ENCODE assay signal across 21 cellular contexts in the genomic region with DNA sequence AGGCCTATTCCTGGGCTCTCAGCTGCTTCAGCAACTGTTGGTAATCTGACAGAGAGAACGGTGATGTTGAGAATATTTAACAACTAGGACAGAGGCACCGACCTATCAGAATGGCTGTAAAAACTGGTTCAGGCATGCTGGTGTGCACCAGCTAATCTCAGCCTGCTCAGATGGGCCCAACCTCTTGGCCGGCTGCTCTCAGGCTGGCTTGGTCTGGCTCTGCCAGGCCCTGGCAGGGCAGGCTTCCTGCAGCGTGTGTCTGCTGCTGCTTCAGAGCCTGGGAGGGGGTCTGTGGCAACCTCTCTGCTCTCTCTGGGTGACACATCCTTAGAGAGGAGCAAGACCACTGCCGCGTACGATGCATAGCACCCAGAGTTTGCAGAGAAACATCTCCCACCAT. TPM values are rescaled to one million over a fixed set of nuclear protein-coding genes. Genes with fewer than 3 reads are reported as not detected.
DNase-seq lines count a peak whose midpoint lies in the region; ATAC-seq and TF ChIP-seq lines count a peak whose summit lies in the region.
"Had no signal": no experiment of that assay in that cellular context is flagged by ENCODE, and none has a peak within 500 bp of the region (broad histone marks: within the 10 kb centered on the region; RNA-seq: fewer than 3 reads in every experiment).

No MANE protein-coding gene starts in this region.

- DNase-seq in NCI-H345 treated with DMSO at 0.1 percent for 48 hours (lab: John Stamatoyannopoulos, UW; ENCODE audit: unreplicated experiment) (peak; percentile 61), thoracic aorta (ENCODE audit: low spot score) (no peak), NCI-H1694 (lab: John Stamatoyannopoulos, UW) (no peak), NCI-H1105 treated with DMSO at 0.1 percent for 48 hours (lab: John Stamatoyannopoulos, UW) (no peak), GM03348 (ENCODE audit: low spot score) (no peak)
- no peak for DNase-seq in activated T-cell treated with anti-CD3 and anti-CD28 coated beads, Interleukin-2, amount 50 U/mL, for 48 hours
- DNase-seq: activated naive CD4-positive, alpha-beta T cell treated with anti-CD3 and anti-CD28 coated beads, Interleukin-2, amount 50 U/mL, for 16 hours; activated T-cell treated with anti-CD3 and anti-CD28 coated beads, Interleukin-2, amount 50 U/mL, for 4 hours; CD8-positive, alpha-beta memory T cell; DMS79; naive thymus-derived CD8-positive, alpha-beta T cell; NCI-H2029 treated with DMSO at 0.1 percent for 48 hours; NCI-H510A; pancreas; RPMI8226; T1000; testis had no signal

- TF ChIP-seq CTCF in thoracic aorta (IDR thresholded peaks at IDR 0.05): no peak

- H3K27ac ChIP-seq in layer of hippocampus (ENCODE audit: low read depth, low read length) (peak overlapping the region; percentile 11), thoracic aorta (peak overlapping the region; percentile 47 to 70)
- H3K27ac ChIP-seq: hepatocyte, pancreas, testis had no signal

- H3K4me3 ChIP-seq in thoracic aorta: no peak overlapping the region
- H3K4me3 ChIP-seq: hepatocyte, pancreas, testis had no signal

- no peaks in the 10 kb centered on the region for H3K36me3 ChIP-seq in thoracic aorta
- H3K36me3 ChIP-seq: pancreas had no signal

- no peaks in the 10 kb centered on the region for H3K9me3 ChIP-seq in thoracic aorta
- H3K9me3 ChIP-seq: pancreas, testis had no signal

- H3K27me3 ChIP-seq in layer of hippocampus (ENCODE audit: control insufficient read depth, insufficient read depth, low read length): no peaks in the 10 kb centered on the region
- H3K27me3 ChIP-seq in thoracic aorta (replicated peaks; ENCODE audit: insufficient read depth): no peaks in the 10 kb centered on the region
- H3K27me3 ChIP-seq: hepatocyte, pancreas, testis had no signal

- H3K4me1 ChIP-seq in thoracic aorta (ENCODE audit: control insufficient read depth in 1 of 2, low read depth in 2 of 2): peaks cover 15 to 61% of the 10 kb centered on the region in 2 donors
- H3K4me1 ChIP-seq: testis had no signal

- ATAC-seq in esophagus mucosa (peak; percentile 87), thoracic aorta (ENCODE audit: insufficient number of reproducible peaks, low FRiP score, low read depth) (no peak)
- ATAC-seq: activated CD4-positive, CD25-positive, alpha-beta regulatory T cell treated with anti-CD3 and anti-CD28 coated beads, Interleukin-2, amount 50 U/mL, for 24 hours; activated T-cell treated with anti-CD3 and anti-CD28 coated beads, Interleukin-2, amount 50 U/mL, for 4 hours; naive thymus-derived CD8-positive, alpha-beta T cell had no signal

RNA-seq across cellular contexts. Expression of gene SLC2A12, which starts 4.8 kb away (rescaled TPM):
- total RNA-seq in esophagus mucosa: 0.92 TPM
- total RNA-seq in thoracic aorta: 10 to 100 TPM in 1 of 2 donors, 1 to 10 TPM in 1; 3.2 to 12.9 TPM
- total RNA-seq: activated T-cell treated with anti-CD3 and anti-CD28 coated beads, Interleukin-2, amount 50 U/mL, for 4 hours; CD8-positive, alpha-beta memory T cell; naive thymus-derived CD8-positive, alpha-beta T cell had no signal
